Comparison of ENCODE assay signal across 13 cellular contexts in the genomic region with DNA sequence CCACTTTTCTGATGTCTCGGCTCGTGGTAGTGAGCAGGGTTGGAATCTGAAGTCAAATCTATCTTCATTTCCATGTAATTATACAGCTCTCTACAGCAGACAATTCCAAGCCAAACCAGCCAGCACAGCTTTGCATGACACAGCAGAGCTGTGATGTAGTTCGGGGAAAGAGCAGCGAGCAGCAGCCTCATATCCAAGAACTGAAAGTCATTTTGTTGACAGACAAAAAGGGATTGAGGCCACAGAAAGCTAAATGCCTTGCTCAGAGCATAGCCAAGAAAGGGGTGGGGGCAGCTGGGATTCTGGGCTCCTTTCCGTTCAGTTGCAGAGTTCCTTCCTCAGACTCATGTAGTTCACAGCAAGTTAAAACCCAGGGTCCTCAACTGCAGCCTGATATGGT. TPM values are rescaled to one million over a fixed set of nuclear protein-coding genes. Genes with fewer than 3 reads are reported as not detected.
DNase-seq lines count a peak whose midpoint lies in the region; ATAC-seq and TF ChIP-seq lines count a peak whose summit lies in the region.
"Had no signal": no experiment of that assay in that cellular context is flagged by ENCODE, and none has a peak within 500 bp of the region (broad histone marks: within the 10 kb centered on the region; RNA-seq: fewer than 3 reads in every experiment).

No MANE protein-coding gene starts in this region.

- POLR2A ChIA-PET in activated CD4-positive, alpha-beta T cell treated with anti-CD3 and anti-CD28 coated beads for 36 hours (lab: Charles Lee), result interaction anchor here (1.0 to 1.4 kb wide), 2 partner anchors 66 kb away, joined by 4 to 5 read pairs; no protein-coding TSS in a partner anchor
- POLR2A ChIA-PET in Caco-2 (lab: Charles Lee), result no interaction called here

- TF ChIP-seq CTCF in body of pancreas (IDR thresholded peaks at IDR 0.05), result no peak
- no peak for TF ChIP-seq CTCF in Caco-2 (IDR thresholded peaks at IDR 0.05; ENCODE audit: insufficient read depth in 1 of 2, low read depth in 1 of 2, low read length in 1 of 2, severe bottlenecking in 1 of 2, unreplicated experiment in 1 of 2)

- H3K36me3 Mint-ChIP-seq in activated CD4-positive, alpha-beta T cell treated with anti-CD3 and anti-CD28 coated beads for 36 hours (ENCODE audit: low read depth), result peaks cover 89% of the 10 kb centered on the region
- no peaks in the 10 kb centered on the region for H3K36me3 Mint-ChIP-seq in Caco-2 (ENCODE audit: insufficient read depth, unreplicated experiment)

- intact Hi-C loops in activated CD4-positive, alpha-beta T cell treated with anti-CD3 and anti-CD28 coated beads for 36 hours (cut with DNase I, micrococcal nuclease), result loop anchor here in 1 of 2 experiments (5.0 kb wide), 1 partner anchor 37 kb away; no protein-coding TSS in a partner anchor
- intact Hi-C loops in body of pancreas (cut with DNase I), result loop anchor here (10.0 kb wide), 1 partner anchor 159 kb away; no protein-coding TSS in a partner anchor
- intact Hi-C loops in Caco-2 (cut with micrococcal nuclease; ENCODE audit: unreplicated experiment), result loop anchor here (5.0 kb wide), 1 partner anchor 367 kb away; no protein-coding TSS in a partner anchor

- no peak for ATAC-seq in activated CD4-positive, alpha-beta T cell treated with anti-CD3 and anti-CD28 coated beads for 36 hours
- ATAC-seq in body of pancreas, result peak; percentile 50
- ATAC-seq: activated CD4-positive, CD25-positive, alpha-beta regulatory T cell treated with anti-CD3 and anti-CD28 coated beads, Interleukin-2, amount 50 U/mL, for 24 hours; PC-3 had no signal

- no peaks in the 10 kb centered on the region for H3K36me3 ChIP-seq in body of pancreas (replicated peaks in 1 of 2; ENCODE audit: insufficient read depth in 1 of 2, low read depth in 2 of 2)
- no peaks in the 10 kb centered on the region for H3K36me3 ChIP-seq in Caco-2 (ENCODE audit: control insufficient read depth, insufficient read depth, low read length)

- no TSS peak for BruUV-seq in Caco-2 (replicated peaks; lab: Mats Ljungman, UMichigan)

- H3K27ac ChIP-seq in body of pancreas, result no peak overlapping the region
- peak overlapping the region; percentile 51 for H3K27ac ChIP-seq in substantia nigra (ENCODE audit: low read depth, low read length, poor library complexity, severe bottlenecking)

- peak overlapping the region; percentile 86 for H3K27ac Mint-ChIP-seq in activated CD4-positive, alpha-beta T cell treated with anti-CD3 and anti-CD28 coated beads for 36 hours
- no peak overlapping the region for H3K27ac Mint-ChIP-seq in Caco-2 (ENCODE audit: unreplicated experiment)

- no peaks in the 10 kb centered on the region for H3K9me3 ChIP-seq in body of pancreas
- H3K9me3 ChIP-seq in Caco-2, result no peaks in the 10 kb centered on the region

- H3K27me3 ChIP-seq in body of pancreas (no peaks in the 10 kb centered on the region), Caco-2 (replicated peaks; ENCODE audit: control insufficient read depth, insufficient read depth, low read length) (peaks cover 3% of the 10 kb centered on the region)

- no peaks in the 10 kb centered on the region for H3K27me3 Mint-ChIP-seq in activated CD4-positive, alpha-beta T cell treated with anti-CD3 and anti-CD28 coated beads for 36 hours
- peaks cover 39% of the 10 kb centered on the region for H3K27me3 Mint-ChIP-seq in Caco-2 (ENCODE audit: insufficient read depth, unreplicated experiment)

- H3K9me3 Mint-ChIP-seq in activated CD4-positive, alpha-beta T cell treated with anti-CD3 and anti-CD28 coated beads for 36 hours (ENCODE audit: low read depth), result no peaks in the 10 kb centered on the region
- no peaks in the 10 kb centered on the region for H3K9me3 Mint-ChIP-seq in Caco-2 (ENCODE audit: unreplicated experiment)

- peaks cover 93% of the 10 kb centered on the region for H3K4me1 Mint-ChIP-seq in activated CD4-positive, alpha-beta T cell treated with anti-CD3 and anti-CD28 coated beads for 36 hours
- no peaks in the 10 kb centered on the region for H3K4me1 Mint-ChIP-seq in Caco-2 (ENCODE audit: low read depth, unreplicated experiment)

- no peak overlapping the region for H3K4me3 Mint-ChIP-seq in activated CD4-positive, alpha-beta T cell treated with anti-CD3 and anti-CD28 coated beads for 36 hours
- H3K4me3 Mint-ChIP-seq in Caco-2 (ENCODE audit: unreplicated experiment), result no peak overlapping the region

- H3K4me3 ChIP-seq in body of pancreas (no peak overlapping the region), Caco-2 (ENCODE audit: low read depth, low read length) (no peak overlapping the region)
- H3K4me3 ChIP-seq: coronary artery had no signal

- CTCF ChIA-PET in activated CD4-positive, alpha-beta T cell treated with anti-CD3 and anti-CD28 coated beads for 36 hours (lab: Charles Lee), result interaction anchor here (0.7 to 5.8 kb wide), 18 partner anchors 9 to 370 kb away, joined by 3 to 92 read pairs (median 6); a partner anchor contains a TSS
- CTCF ChIA-PET in Caco-2 (lab: Charles Lee), result interaction anchor here (1.9 kb wide), 1 partner anchor 39 kb away, joined by 7 read pairs; no protein-coding TSS in a partner anchor

- DNase-seq in activated CD4-positive, alpha-beta T cell treated with anti-CD3 and anti-CD28 coated beads for 36 hours, result no peak
- no peak for DNase-seq in activated CD4-positive, alpha-beta T cell treated with anti-CD3 and anti-CD28 coated beads, Interleukin-2, amount 50 U/mL, for 4 hours
- peak in 1 of 4 donors; percentile 26 for DNase-seq in body of pancreas
- DNase-seq in left kidney (ENCODE audit: low read depth, low spot score), result peak; percentile 66
- DNase-seq in substantia nigra (lab: John Stamatoyannopoulos, UW), result peak in 44 of 49 donors; percentile 21 to 91 (median 70)
- DNase-seq in activated effector memory CD4-positive, alpha-beta T cell treated with Interleukin-2 at 50 U/mL for 16 hours, result no peak
- no peak for DNase-seq in NCI-H1694 treated with DMSO at 0.1 percent for 48 hours (lab: John Stamatoyannopoulos, UW)
- no peak for DNase-seq in Caco-2
- DNase-seq: GDM1; PC-3; stimulated activated CD4-positive, alpha-beta T cell treated with anti-CD3 and anti-CD28 coated beads, Interleukin-15, amount 100 ng/mL, for 24 hours had no signal

- WGBS in body of pancreas, 2 donors, result 19 to 30% methylated on average over 5 of the region's 5 CpGs

- no peak for TF ChIP-seq POLR2A in body of pancreas (IDR thresholded peaks at IDR 0.05)

- peaks cover 6% of the 10 kb centered on the region for H3K4me1 ChIP-seq in body of pancreas
- no peaks in the 10 kb centered on the region for H3K4me1 ChIP-seq in Caco-2

RNA-seq across cellular contexts. Expression of a gene that starts 32.0 kb away (rescaled TPM):
- 100 to 1,000 TPM; 173 to 232 TPM for total RNA-seq in activated CD4-positive, alpha-beta T cell treated with anti-CD3 and anti-CD28 coated beads for 36 hours
- 1 to 10 TPM; 1.6 to 2.6 TPM for total RNA-seq in body of pancreas
- not detected in 2 replicates for total RNA-seq in Caco-2 (2022)
- total RNA-seq: PC-3 had no signal

RNA-seq across cellular contexts. Expression of a gene that starts 32.7 kb away (rescaled TPM):
- not detected for total RNA-seq in activated CD4-positive, alpha-beta T cell treated with anti-CD3 and anti-CD28 coated beads for 36 hours
- total RNA-seq in body of pancreas (not detected), Caco-2 (2022) (not detected in 2 replicates)
- total RNA-seq: PC-3 had no signal

Comparison
In these comparisons a context has a peak if more than half of its experiments do, and no peak if none do; other contexts are left out.
1. DNase-seq: peak in left kidney (single experiment) and substantia nigra (44 of 49); none in activated CD4-positive, alpha-beta T cell treated with anti-CD3 and anti-CD28 coated beads for 36 hours (single experiment), activated CD4-positive, alpha-beta T cell treated with anti-CD3 and anti-CD28 coated beads, Interleukin-2, amount 50 U/mL, for 4 hours (0 of 2), activated effector memory CD4-positive, alpha-beta T cell treated with Interleukin-2 at 50 U/mL for 16 hours (single experiment), NCI-H1694 treated with DMSO at 0.1 percent for 48 hours (single experiment) and Caco-2 (0 of 2).
2. RNA of a gene that starts 32.0 kb away (total RNA-seq): 173 to 232 TPM in activated CD4-positive, alpha-beta T cell treated with anti-CD3 and anti-CD28 coated beads for 36 hours; 1.6 to 2.6 TPM in body of pancreas and not detected in Caco-2; every median in the first group is over 10 times any median in the second.